ENCODE assay signal across 11 cellular contexts in the genomic region with DNA sequence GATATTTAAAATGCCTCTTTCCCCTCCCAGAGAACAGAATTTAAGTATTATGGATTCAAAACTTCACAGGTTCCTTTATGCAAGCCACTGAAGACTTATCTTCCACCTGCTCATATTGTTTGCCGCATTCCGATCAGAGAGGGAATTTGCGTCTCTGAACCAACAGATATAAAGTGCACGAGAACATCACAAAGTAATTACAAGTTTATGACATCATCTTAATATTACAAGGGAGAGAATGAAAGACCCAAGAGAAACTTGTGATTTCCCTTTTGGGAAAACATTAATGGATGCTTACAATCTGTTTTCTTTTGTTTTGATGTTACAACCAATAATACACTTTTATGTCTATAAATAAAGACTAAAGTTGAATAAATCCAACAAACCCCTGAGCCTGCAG.
"Had no signal": no experiment of that assay in that cellular context is flagged by ENCODE, and none has a peak within 500 bp of the region (broad histone marks: within the 10 kb centered on the region; RNA-seq: fewer than 3 reads in every experiment).

No MANE protein-coding gene starts in this region.

- ATAC-seq: GM23338, HCT116 had no signal

- H3K9me3 ChIP-seq: HAP-1 had no signal

- H3K4me3 ChIP-seq: GM23248, GM23338, HAP-1 had no signal

- DNase-seq: GM23248, GOT3, H7, H9, HCEC 1CT, HFFc6 had no signal

- H3K36me3 ChIP-seq: HAP-1 had no signal

- H3K9me3 Mint-ChIP-seq: GM23338, H9 had no signal

- H3K27ac ChIP-seq: GM23248 had no signal

- H2AFZ ChIP-seq: GM23248, GM23338 had no signal

- H3K4me2 ChIP-seq: GM23338 had no signal

- H3K4me1 ChIP-seq: HAP-1 had no signal

- H3K9ac ChIP-seq: GM23248 had no signal

- H3K4me3 Mint-ChIP-seq: GM23338, H9, HFFc6 had no signal

- FAIRE-seq: H1, H54 had no signal

- H3K27ac Mint-ChIP-seq: GM23338, H9, HFFc6 had no signal
